ENCODE assay signal across 17 cellular contexts in genomic region chr20:51600016-51600420, GRCh38. TPM values are rescaled to one million over a fixed set of nuclear protein-coding genes. Genes with fewer than 3 reads are reported as not detected.
"Had no signal": no experiment of that assay in that cellular context is flagged by ENCODE, and none has a peak within 500 bp of the region (broad histone marks: within the 10 kb centered on the region; RNA-seq: fewer than 3 reads in every experiment).

No MANE protein-coding gene starts in this region.

- H3K27ac Mint-ChIP-seq: activated T-helper 17 cell treated with anti-CD3 and anti-CD28 coated beads, Interleukin-2, amount 50 U/mL, for 72 hours; T-helper 2 cell treated with Interferon-gamma antibody and Interleukin-4, amounts not matched to agents 5 μg/mL and 100 μg/mL, for 36 hours had no signal

- H3K9me3 ChIP-seq: ascending aorta, breast epithelium, ovary, sigmoid colon, tibial nerve, vagina had no signal

- H3K4me3 Mint-ChIP-seq: activated T-helper 17 cell treated with anti-CD3 and anti-CD28 coated beads, Interleukin-2, amount 50 U/mL, for 72 hours; T-helper 2 cell treated with Interferon-gamma antibody and Interleukin-4, amounts not matched to agents 5 μg/mL and 100 μg/mL, for 36 hours had no signal

- DNase-seq: activated CD4-positive, alpha-beta T cell treated with anti-CD3 and anti-CD28 coated beads for 48 hours; activated naive CD4-positive, alpha-beta T cell treated with Interleukin-2 at 50 U/mL for 16 hours; activated T-cell treated with anti-CD3 and anti-CD28 coated beads for 4 hours; hippocampal formation; kidney; left ventricle myocardium superior; ovary; sigmoid colon; stimulated activated CD4-positive, alpha-beta T cell treated with anti-CD3 and anti-CD28 coated beads, Interleukin-1b, Interleukin-23, amount 100 ng/mL, for 48 hours had no signal

- H3K36me3 ChIP-seq: breast epithelium, ovary had no signal

- H3K4me3 ChIP-seq: ascending aorta, breast epithelium, ovary, sigmoid colon, tibial nerve, vagina had no signal

- H3K4me1 ChIP-seq: breast epithelium had no signal

- H3K9me3 Mint-ChIP-seq: activated T-helper 17 cell treated with anti-CD3 and anti-CD28 coated beads, Interleukin-2, amount 50 U/mL, for 72 hours; T-helper 2 cell treated with Interferon-gamma antibody and Interleukin-4, amounts not matched to agents 5 μg/mL and 100 μg/mL, for 36 hours had no signal

- ATAC-seq: activated T-helper 17 cell treated with anti-CD3 and anti-CD28 coated beads, Interleukin-2, amount 50 U/mL, for 72 hours; esophagus mucosa; left ventricle myocardium superior had no signal

- H3K27ac ChIP-seq: ascending aorta, ovary, sigmoid colon, tibial nerve, vagina had no signal

RNA-seq across cellular contexts. Expression of gene NFATC2, which starts 57.5 kb away (rescaled TPM):
- polyA plus RNA-seq: neural cell had no signal
